In the genomic region with DNA sequence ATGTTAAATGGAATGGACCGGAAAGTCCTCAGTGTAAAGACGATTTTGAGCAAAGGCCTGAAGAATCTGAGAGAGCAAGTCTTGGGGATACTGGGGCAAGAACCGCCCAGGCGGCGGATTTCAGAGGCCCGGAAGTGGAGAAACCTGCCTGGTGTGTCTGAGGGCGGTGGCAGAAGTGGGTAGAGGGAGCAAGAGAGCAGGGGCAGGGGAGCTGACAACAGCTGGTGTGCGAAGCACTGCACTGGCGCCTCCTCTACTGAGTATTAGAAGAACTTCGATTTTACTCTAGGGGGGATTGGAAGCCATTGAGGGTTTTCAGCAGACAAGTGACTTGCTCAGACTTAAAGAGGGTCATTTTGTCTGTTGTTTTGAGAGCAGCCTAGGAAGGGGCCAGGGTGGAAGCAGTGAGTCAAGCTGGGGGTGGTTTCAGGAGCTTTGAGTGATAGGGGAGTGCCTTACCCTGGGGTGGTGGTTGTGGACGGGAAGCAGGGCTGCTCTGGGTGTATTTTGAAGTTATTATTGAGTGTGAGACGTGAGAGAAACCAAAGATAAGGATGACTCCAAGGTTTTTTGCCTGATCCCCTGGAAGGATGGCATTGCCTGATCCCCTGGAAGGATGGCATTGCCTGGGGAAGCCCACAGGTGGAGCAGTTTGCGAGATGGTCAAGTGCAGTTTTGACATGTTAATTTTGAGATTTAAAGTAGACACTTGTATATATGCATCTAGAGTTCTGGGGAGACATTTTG, we compare ENCODE assay signal across 10 cellular contexts. TPM values are rescaled to one million over a fixed set of nuclear protein-coding genes. Genes with fewer than 3 reads are reported as not detected.
DNase-seq lines count a peak whose midpoint lies in the region; ATAC-seq, FAIRE-seq and TF ChIP-seq lines count a peak whose summit lies in the region.
"Had no signal": no experiment of that assay in that cellular context is flagged by ENCODE, and none has a peak within 500 bp of the region (broad histone marks: within the 10 kb centered on the region; RNA-seq: fewer than 3 reads in every experiment).

No MANE protein-coding gene starts in this region.

- H3K36me3 ChIP-seq in A673 (ENCODE audit: insufficient read depth, low read length, poor library complexity, severe bottlenecking) (no peaks in the 10 kb centered on the region), H1 (ENCODE audit: control insufficient read depth in 2 of 4, insufficient read depth in 4 of 4, low read length in 3 of 4) (peaks cover 0 to 7% (median 1%) of the 10 kb centered on the region in 4 experiments; a peak in 3 of 8 replicates)

- H3K27me3 ChIP-seq in A673 (replicated peaks; ENCODE audit: insufficient read depth, low read depth, low read length, poor library complexity): no peaks in the 10 kb centered on the region
- H3K27me3 ChIP-seq in H1 (replicated peaks in 1 of 4; ENCODE audit: control insufficient read depth in 3 of 4, extremely low read depth in 1 of 4, insufficient read depth in 3 of 4, low read length in 3 of 4): no peaks in the 10 kb centered on the region
- H3K27me3 ChIP-seq: upper lobe of left lung had no signal

- no peak overlapping the region for H2BK20ac ChIP-seq in H1 (ENCODE audit: low read length)

- H4K20me1 ChIP-seq in H1 (replicated peaks in 1 of 2; ENCODE audit: control insufficient read depth in 1 of 2, insufficient read depth in 2 of 2, low read length in 2 of 2): peaks cover 0 to 3% of the 10 kb centered on the region in 2 experiments

- no peak overlapping the region for H3K56ac ChIP-seq in H1 (replicated peaks; ENCODE audit: insufficient read length, low read depth, low read length)

- no peaks in the 10 kb centered on the region for H3K4me1 ChIP-seq in A673 (ENCODE audit: insufficient read depth, low read length, poor library complexity, severe bottlenecking)
- no peaks in the 10 kb centered on the region for H3K4me1 ChIP-seq in H1 (replicated peaks in 1 of 4; ENCODE audit: control insufficient read depth in 3 of 4, insufficient read depth in 4 of 4, low read length in 3 of 4)
- H3K4me1 ChIP-seq: upper lobe of left lung had no signal

- no peak overlapping the region for H4K5ac ChIP-seq in H1 (ENCODE audit: insufficient read length, low read depth, low read length)

- no peaks in the 10 kb centered on the region for H3K79me2 ChIP-seq in H1 (ENCODE audit: control insufficient read depth in 1 of 2, insufficient read depth in 2 of 2, low read length in 2 of 2)

- H3K18ac ChIP-seq in H1 (ENCODE audit: extremely low read depth, low read length): no peak overlapping the region

- no peak overlapping the region for H3K4me2 ChIP-seq in H1 (ENCODE audit: insufficient read depth in 1 of 2, low read depth in 2 of 2, low read length in 2 of 2)

- no peak overlapping the region for H3K9ac ChIP-seq in H1 (replicated peaks in 1 of 4; ENCODE audit: extremely low read depth in 1 of 4, low read depth in 3 of 4, low read length in 3 of 4)

- H3K23ac ChIP-seq in H1 (ENCODE audit: insufficient read length): no peak overlapping the region

- WGBS in H1 (ENCODE audit: extremely low coverage in 1 of 2, insufficient coverage in 1 of 2, insufficient read length in 1 of 2, insufficient replicate concordance in 2 of 2, low coverage in 1 of 2, low lambda C conversion rate in 2 of 2, missing lambda C conversion rate in 1 of 2), 2 experiments: 79% methylated on average over 13 of the region's 13 CpGs; no CpG with 5 or more reads in 1 of the 2 experiments

- no peak overlapping the region for H2BK15ac ChIP-seq in H1 (ENCODE audit: low read length)

- H3K4ac ChIP-seq in H1 (replicated peaks; ENCODE audit: insufficient read length, low read depth, low read length): no peak overlapping the region

- H3K4me3 ChIP-seq in A673 (ENCODE audit: low read depth, low read length, poor library complexity, severe bottlenecking) (no peak overlapping the region), H1 (ENCODE audit: extremely low read depth in 1 of 4, insufficient read depth in 2 of 4, low read depth in 3 of 4, low read length in 4 of 4) (no peak overlapping the region)
- H3K4me3 ChIP-seq: SK-N-MC, upper lobe of left lung had no signal

- TF ChIP-seq CTCF in A673 (conservative IDR thresholded peaks at IDR 0.05; ENCODE audit: low read depth, low read length) (no peak), H1 (IDR thresholded peaks at IDR 0.05; ENCODE audit: control extremely low read depth in 1 of 3, insufficient read depth in 1 of 3, low read depth in 1 of 3, low read length in 3 of 3) (peak in 2 of 3 experiments; percentile 48 to 70; a peak in 3 of 4 replicates)

- TF ChIP-seq EP300 in H1 (IDR thresholded peaks at IDR 0.05; ENCODE audit: borderline replicate concordance in 1 of 2, low read depth in 2 of 2, low read length in 2 of 2): no peak

- H3K27ac ChIP-seq in A673 (ENCODE audit: low read depth, low read length, poor library complexity, severe bottlenecking) (no peak overlapping the region), H1 (ENCODE audit: low read depth, low read length) (no peak overlapping the region)
- H3K27ac ChIP-seq: SK-N-MC, upper lobe of left lung had no signal

- DNase-seq in A673 (ENCODE audit: low spot score) (peak; percentile 3), T-helper 22 cell (ENCODE audit: low read depth) (peak; percentile 7), H1 (ENCODE audit: low read depth in 1 of 2, low spot score in 2 of 2) (peak in 1 of 2 experiments; percentile 57), GM12892 (ENCODE audit: insufficient read length) (no peak), cerebellum (ENCODE audit: low spot score) (no peak), NCI-H1694 (lab: John Stamatoyannopoulos, UW) (no peak)

- POLR2A ChIA-PET in A673 (lab: Charles Lee; ENCODE audit: low non-redundant PET): no interaction called here
- POLR2A ChIA-PET in H1 (lab: Charles Lee; ENCODE audit: partially characterized antibody): interaction anchor here (1.0 kb wide), 1 partner anchor 51 kb away, joined by 4 read pairs; no protein-coding TSS in a partner anchor

- intact Hi-C loops in A673 (cut with micrococcal nuclease; ENCODE audit: unreplicated experiment): loop anchor here (5.0 kb wide), 1 partner anchor 182 kb away; no protein-coding TSS in a partner anchor

- no peak overlapping the region for H3K14ac ChIP-seq in H1 (ENCODE audit: insufficient read length)

- H3K9me3 ChIP-seq in A673 (ENCODE audit: low read depth, low read length, poor library complexity, severe bottlenecking): no peaks in the 10 kb centered on the region
- no peaks in the 10 kb centered on the region for H3K9me3 ChIP-seq in H1 (ENCODE audit: insufficient read depth in 2 of 2, low read depth in 1 of 2, low read length in 1 of 2)
- H3K9me3 ChIP-seq: upper lobe of left lung had no signal

- TF ChIP-seq RAD21 in H1 (IDR thresholded peaks at IDR 0.05 in 1 of 2, conservative IDR thresholded peaks at IDR 0.05 in 1 of 2; ENCODE audit: low read depth in 2 of 2, low read length in 2 of 2): no peak

- H3K23me2 ChIP-seq in H1 (ENCODE audit: low read depth, low read length): no peaks in the 10 kb centered on the region

- H3K79me1 ChIP-seq in H1 (ENCODE audit: low read depth, low read length): no peaks in the 10 kb centered on the region

- BruUV-seq in A673 (replicated peaks; lab: Mats Ljungman, UMichigan): no TSS peak

- peak; percentile 16 for ATAC-seq in GM21529 (IDR thresholded peaks at IDR 0.05; ENCODE audit: unreplicated experiment)
- ATAC-seq in HG02642 (IDR thresholded peaks at IDR 0.05; ENCODE audit: poor library complexity, unreplicated experiment): no peak

- no peak overlapping the region for H2BK5ac ChIP-seq in H1 (ENCODE audit: low read depth, low read length)

- no peak for TF ChIP-seq POLR2A in H1 (IDR thresholded peaks at IDR 0.05; ENCODE audit: control extremely low read depth in 1 of 2, low read depth in 2 of 2, low read length in 2 of 2)
- TF ChIP-seq POLR2A in GM12892 (IDR thresholded peaks at IDR 0.05; ENCODE audit: low read depth, low read length): no peak

- no peak overlapping the region for H4K91ac ChIP-seq in H1 (replicated peaks; ENCODE audit: insufficient read length, low read length)

- CTCF ChIA-PET in A673 (lab: Charles Lee): no interaction called here
- CTCF ChIA-PET in H1 (lab: Charles Lee; ENCODE audit: partially characterized antibody): interaction anchor here (0.5 to 3.6 kb wide), 21 partner anchors 12 to 1763 kb away, joined by 3 to 16 read pairs (median 4); no protein-coding TSS in a partner anchor

- no peak overlapping the region for H2AFZ ChIP-seq in H1 (ENCODE audit: low read length)

- H2BK12ac ChIP-seq in H1 (ENCODE audit: low read depth, low read length): no peak overlapping the region

- H2AK5ac ChIP-seq in H1 (ENCODE audit: low read depth, low read length): no peak overlapping the region

- no peak overlapping the region for H2BK120ac ChIP-seq in H1 (replicated peaks; ENCODE audit: low read depth, low read length)

- peak; percentile 86 for FAIRE-seq in H1 (lab: Jason Lieb, UNC)
- FAIRE-seq in GM12892 (lab: Jason Lieb, UNC): no peak

- H4K8ac ChIP-seq in H1 (ENCODE audit: extremely low read depth, insufficient read depth, low read length): no peak overlapping the region

TF ChIP-seq in H1, 55 proteins besides CTCF, POLR2A, EP300 and RAD21 (continues in another document):
- TF ChIP-seq POLR2AphosphoS5 (IDR thresholded peaks at IDR 0.05; ENCODE audit: low read depth, low read length): no peak
- no peak for TF ChIP-seq RBBP5 (IDR thresholded peaks at IDR 0.05; ENCODE audit: borderline replicate concordance, low read depth, low read length)
- no peak for TF ChIP-seq TEAD4 (IDR thresholded peaks at IDR 0.05; ENCODE audit: low read depth, low read length)
- no peak for TF ChIP-seq SIX5 (IDR thresholded peaks at IDR 0.05; ENCODE audit: low read depth, low read length)
- no peak for TF ChIP-seq CBX8 (IDR thresholded peaks at IDR 0.05; ENCODE audit: borderline replicate concordance, low read depth, low read length)
- TF ChIP-seq ASH2L (IDR thresholded peaks at IDR 0.05; ENCODE audit: low read length): no peak
- TF ChIP-seq NRF1 (IDR thresholded peaks at IDR 0.05; ENCODE audit: low read depth, low read length): no peak
- TF ChIP-seq POU5F1 (IDR thresholded peaks at IDR 0.05; ENCODE audit: low read depth, low read length): no peak
- TF ChIP-seq FOSL1 (IDR thresholded peaks at IDR 0.05; ENCODE audit: insufficient read depth, low read depth, low read length): no peak
- TF ChIP-seq JUND (IDR thresholded peaks at IDR 0.05; ENCODE audit: low read length): no peak
- TF ChIP-seq SRF (IDR thresholded peaks at IDR 0.05; ENCODE audit: low read depth, low read length): no peak

RNA-seq across cellular contexts. Expression of gene ZNF236, which starts 52.5 kb away (rescaled TPM):
- total RNA-seq in A673 (2021) (23.4 and 24.8 TPM in 2 replicates), cerebellum (33.8 TPM)
- 14.2 and 14.5 TPM in 2 replicates for total RNA-seq in H1 (2021; fragmentation: NEBNext Ultra II Directional; extraction: Animal tissue kit (Norgen Biotek cat#: 25700))
- 6.7 and 8.3 TPM in 2 replicates for polyA plus RNA-seq in H1 (2011; rRNA removed)
- polyA plus RNA-seq in H1 (2011; cell fraction: cytosol; rRNA removed): 7.4 TPM
- 34.9 TPM for polyA plus RNA-seq in H1 (2011; cell fraction: nucleus; rRNA removed)
- polyA plus RNA-seq in H1 (2012, experiment 1 of 2): 4.6 to 5.7 TPM (median 5.3 TPM) in 4 replicates
- polyA plus RNA-seq in H1 (2012, experiment 2 of 2): 0.30 TPM
- 7.3 TPM for polyA plus RNA-seq in H1 (2013, experiment 1 of 2)
- polyA plus RNA-seq in H1 (2013, experiment 2 of 2): 7.3 TPM
- 27.2 and 45.7 TPM in 2 replicates for polyA minus RNA-seq in H1 (2011; rRNA and poly(A)+ RNA removed)
- 10.1 TPM for polyA minus RNA-seq in H1 (2011; cell fraction: cytosol; rRNA and poly(A)+ RNA removed)
- polyA minus RNA-seq in H1 (2011; cell fraction: nucleus; rRNA and poly(A)+ RNA removed): 81.8 TPM
- polyA plus RNA-seq in GM12892 (2012; ENCODE audit: missing spikeins): 4.7 TPM

Comparison
In these comparisons a context has a peak if more than half of its experiments do, and no peak if none do; other contexts are left out.
1. DNase-seq: peak in A673 (single experiment) and T-helper 22 cell (single experiment); none in GM12892 (single experiment), cerebellum (single experiment) and NCI-H1694 (single experiment).